14 cellular contexts compared by ENCODE assay signal in genomic region chr10:119728172-119728800, GRCh38. TPM values are rescaled to one million over a fixed set of nuclear protein-coding genes. Genes with fewer than 3 reads are reported as not detected.
DNase-seq lines count a peak whose midpoint lies in the region; ATAC-seq and TF ChIP-seq lines count a peak whose summit lies in the region.
"Had no signal": no experiment of that assay in that cellular context is flagged by ENCODE, and none has a peak within 500 bp of the region (broad histone marks: within the 10 kb centered on the region; RNA-seq: fewer than 3 reads in every experiment).

No MANE protein-coding gene starts in this region.

- BruUV-seq in PC-9 (replicated peaks; lab: Mats Ljungman, UMichigan), result no TSS peak
- BruUV-seq in mammary epithelial cell (replicated peaks; lab: Mats Ljungman, UMichigan), result no TSS peak

- no peaks in the 10 kb centered on the region for H3K36me3 ChIP-seq in PC-9 (ENCODE audit: low read depth)
- H3K36me3 ChIP-seq in mammary epithelial cell (ENCODE audit: insufficient read depth, low read length), result no peaks in the 10 kb centered on the region
- H3K36me3 ChIP-seq: neutrophil had no signal

- CTCF ChIA-PET in activated CD4-positive, alpha-beta T cell treated with anti-CD3 and anti-CD28 coated beads for 36 hours (lab: Charles Lee), result interaction anchor here (0.7 to 4.2 kb wide), 6 partner anchors 14 to 135 kb away, joined by 3 to 19 read pairs (median 6); no protein-coding TSS in a partner anchor
- CTCF ChIA-PET in PC-9 (lab: Charles Lee) (no interaction called here), mammary epithelial cell (lab: Charles Lee; ENCODE audit: low non-redundant PET) (interaction anchor here (0.8 kb wide), 1 partner anchor 48 kb away, joined by 7 read pairs; no protein-coding TSS in a partner anchor)

- H3K27ac ChIP-seq in PC-9 (no peak overlapping the region), mammary epithelial cell (ENCODE audit: insufficient read depth, low read depth, low read length) (no peak overlapping the region)
- H3K27ac ChIP-seq: left ventricle myocardium inferior, neutrophil had no signal

- no peaks in the 10 kb centered on the region for H3K27me3 ChIP-seq in PC-9 (ENCODE audit: insufficient read depth, low read depth)
- H3K27me3 ChIP-seq in mammary epithelial cell (ENCODE audit: insufficient read depth, low read length), result no peaks in the 10 kb centered on the region
- H3K27me3 ChIP-seq: neutrophil had no signal

- 0 out of 2 replicates have a peak overlapping the region, but pooled peaks have one; percentile 85 for H3K4me2 ChIP-seq in PC-9
- H3K4me2 ChIP-seq in mammary epithelial cell (ENCODE audit: insufficient read depth, low read depth, low read length), result peak overlapping the region; percentile 6

- TF ChIP-seq CTCF in PC-9 (conservative IDR thresholded peaks at IDR 0.05) (no peak), mammary epithelial cell (conservative IDR thresholded peaks at IDR 0.05 in 1 of 2, IDR thresholded peaks at IDR 0.05 in 1 of 2; ENCODE audit: extremely low read depth in 1 of 2, insufficient read depth in 1 of 2, low read depth in 1 of 2, low read length in 2 of 2) (no peak)

- no peaks in the 10 kb centered on the region for H3K9me3 Mint-ChIP-seq in activated CD4-positive, alpha-beta T cell treated with anti-CD3 and anti-CD28 coated beads for 36 hours (ENCODE audit: low read depth)
- no peaks in the 10 kb centered on the region for H3K9me3 Mint-ChIP-seq in stimulated activated memory B cell treated with anti-CD40 and anti-IgM and Interleukin-4, amounts not matched to agents 10 μg/mL and 1 μg/mL and 100 μg/mL, for 72 hours

- H2AFZ ChIP-seq in PC-9 (no peak overlapping the region), mammary epithelial cell (ENCODE audit: low read depth, low read length) (no peak overlapping the region)

- dilution Hi-C loops in mammary epithelial cell (cut with HindIII; ENCODE audit: low sequenced_read_pairs), result no loop called here

- H3K9ac ChIP-seq in mammary epithelial cell (ENCODE audit: insufficient read depth, low read length), result no peak overlapping the region

- H3K79me2 ChIP-seq in PC-9 (ENCODE audit: low read depth), result peaks cover 12% of the 10 kb centered on the region; the same call in 1 of the 2 replicates
- H3K79me2 ChIP-seq in mammary epithelial cell (ENCODE audit: insufficient read depth, low read length), result peaks cover 50% of the 10 kb centered on the region

- in situ Hi-C loops in mammary epithelial cell (cut with MboI; ENCODE audit: low sequenced_read_pairs in 2 of 2), result no loop called here

- H3K4me1 ChIP-seq in PC-9 (replicated peaks; ENCODE audit: insufficient read depth) (peaks cover 20% of the 10 kb centered on the region), mammary epithelial cell (ENCODE audit: insufficient read depth, low read length) (peaks cover 17% of the 10 kb centered on the region)

- POLR2A ChIA-PET in activated CD4-positive, alpha-beta T cell treated with anti-CD3 and anti-CD28 coated beads for 36 hours (lab: Charles Lee), result interaction anchor here (0.5 to 0.8 kb wide), 2 partner anchors 9 to 24 kb away, joined by 3 read pairs; no protein-coding TSS in a partner anchor
- POLR2A ChIA-PET in PC-9 (lab: Charles Lee; ENCODE audit: unreplicated experiment), result no interaction called here

- no peak for DNase-seq in activated CD4-positive, alpha-beta T cell treated with anti-CD3 and anti-CD28 coated beads for 36 hours
- DNase-seq in activated CD4-positive, alpha-beta T cell treated with anti-CD3 and anti-CD28 coated beads, Interleukin-2, amount 50 U/mL, for 1 hour, result no peak
- DNase-seq in PC-9 (no peak), mammary epithelial cell (no peak), NCI-H2196 treated with DMSO at 0.1 percent for 48 hours (lab: John Stamatoyannopoulos, UW; ENCODE audit: unreplicated experiment) (no peak), MV-4-11 (lab: John Stamatoyannopoulos, UW) (no peak)
- DNase-seq: activated CD4-positive, alpha-beta T cell treated with anti-CD3 and anti-CD28 coated beads for 4 hours; left ventricle myocardium inferior; NCI-H1092 treated with DMSO at 0.1 percent for 48 hours; NCI-H345; substantia nigra had no signal

- peak overlapping the region; percentile 65 for H3K27ac Mint-ChIP-seq in activated CD4-positive, alpha-beta T cell treated with anti-CD3 and anti-CD28 coated beads for 36 hours
- peak overlapping the region; percentile 83 for H3K27ac Mint-ChIP-seq in stimulated activated memory B cell treated with anti-CD40 and anti-IgM and Interleukin-4, amounts not matched to agents 10 μg/mL and 1 μg/mL and 100 μg/mL, for 72 hours

- peaks cover 7% of the 10 kb centered on the region for H3K36me3 Mint-ChIP-seq in activated CD4-positive, alpha-beta T cell treated with anti-CD3 and anti-CD28 coated beads for 36 hours (ENCODE audit: low read depth)
- H3K36me3 Mint-ChIP-seq in stimulated activated memory B cell treated with anti-CD40 and anti-IgM and Interleukin-4, amounts not matched to agents 10 μg/mL and 1 μg/mL and 100 μg/mL, for 72 hours, result peaks cover 17% of the 10 kb centered on the region

- H3K4me1 Mint-ChIP-seq in activated CD4-positive, alpha-beta T cell treated with anti-CD3 and anti-CD28 coated beads for 36 hours, result peaks cover 46% of the 10 kb centered on the region
- H3K4me1 Mint-ChIP-seq in stimulated activated memory B cell treated with anti-CD40 and anti-IgM and Interleukin-4, amounts not matched to agents 10 μg/mL and 1 μg/mL and 100 μg/mL, for 72 hours, result peaks cover 67% of the 10 kb centered on the region

- intact Hi-C loops in activated CD4-positive, alpha-beta T cell treated with anti-CD3 and anti-CD28 coated beads for 36 hours (cut with DNase I, micrococcal nuclease), result loop anchor here (5.0 to 10.0 kb wide), 4 partner anchors 186 to 646 kb away; partner anchors contain the start of genes RGS10 (in 2 of the 2), DENND10 (in 1 of the 2) and EIF3A (in 1 of the 2)
- intact Hi-C loops in PC-9 (cut with micrococcal nuclease; ENCODE audit: unreplicated experiment) (no loop called here), mammary epithelial cell (cut with micrococcal nuclease) (loop anchor here (5.0 kb wide), 1 partner anchor 121 kb away; no protein-coding TSS in a partner anchor)

- no peak for ATAC-seq in activated CD4-positive, alpha-beta T cell treated with anti-CD3 and anti-CD28 coated beads for 36 hours
- no peak for ATAC-seq in stimulated activated memory B cell treated with anti-CD40 and anti-IgM and Interleukin-4, amounts not matched to agents 10 μg/mL and 1 μg/mL and 100 μg/mL, for 72 hours
- no peak for ATAC-seq in GM18907 (IDR thresholded peaks at IDR 0.05; ENCODE audit: unreplicated experiment)

- H3K27me3 Mint-ChIP-seq in activated CD4-positive, alpha-beta T cell treated with anti-CD3 and anti-CD28 coated beads for 36 hours, result no peaks in the 10 kb centered on the region
- no peaks in the 10 kb centered on the region for H3K27me3 Mint-ChIP-seq in stimulated activated memory B cell treated with anti-CD40 and anti-IgM and Interleukin-4, amounts not matched to agents 10 μg/mL and 1 μg/mL and 100 μg/mL, for 72 hours

- no peaks in the 10 kb centered on the region for H4K20me1 ChIP-seq in PC-9 (ENCODE audit: insufficient read depth)
- H4K20me1 ChIP-seq in mammary epithelial cell (ENCODE audit: insufficient read depth, low read length), result no peaks in the 10 kb centered on the region

- no peak overlapping the region for H3K4me3 ChIP-seq in PC-9
- no peak overlapping the region for H3K4me3 ChIP-seq in mammary epithelial cell (replicated peaks in 1 of 3; ENCODE audit: insufficient read depth in 1 of 3, low read depth in 2 of 3, low read length in 3 of 3)
- H3K4me3 ChIP-seq: left ventricle myocardium inferior had no signal

- WGBS in mammary epithelial cell (ENCODE audit: low coverage, missing lambda C conversion rate), result 70% methylated on average over 3 of the region's 3 CpGs

- H3K9me3 ChIP-seq in PC-9 (ENCODE audit: insufficient read depth, low read depth), result no peaks in the 10 kb centered on the region
- H3K9me3 ChIP-seq in mammary epithelial cell (replicated peaks; ENCODE audit: insufficient read depth, low read length), result no peaks in the 10 kb centered on the region
- H3K9me3 ChIP-seq: left ventricle myocardium inferior, neutrophil had no signal

- H3F3A ChIP-seq in PC-9 (ENCODE audit: insufficient read depth, low read depth), result no peaks in the 10 kb centered on the region

- H3K9me2 ChIP-seq in PC-9 (ENCODE audit: insufficient read depth), result no peaks in the 10 kb centered on the region

- peak overlapping the region; percentile 86 for H3K4me3 Mint-ChIP-seq in activated CD4-positive, alpha-beta T cell treated with anti-CD3 and anti-CD28 coated beads for 36 hours
- H3K4me3 Mint-ChIP-seq in stimulated activated memory B cell treated with anti-CD40 and anti-IgM and Interleukin-4, amounts not matched to agents 10 μg/mL and 1 μg/mL and 100 μg/mL, for 72 hours, result peak overlapping the region; percentile 96

RNA-seq across cellular contexts. Expression of gene INPP5F, which starts 2.4 kb away (rescaled TPM):
- total RNA-seq in activated CD4-positive, alpha-beta T cell treated with anti-CD3 and anti-CD28 coated beads for 36 hours, result 10 to 100 TPM; 10.9 to 12.6 TPM
- total RNA-seq in PC-9 (2021) (11.4 and 12.4 TPM in 2 replicates), mammary epithelial cell (10 to 100 TPM; 19.3 to 22.1 TPM)
- 9.8 TPM for polyA plus RNA-seq in mammary epithelial cell
- polyA minus RNA-seq in mammary epithelial cell, result 12.5 TPM
